ENCODE assay signal across 9 cellular contexts in genomic region chr3:57594576-57594975, GRCh38. TPM values are rescaled to one million over a fixed set of nuclear protein-coding genes. Genes with fewer than 3 reads are reported as not detected.
DNase-seq lines count a peak whose midpoint lies in the region; ATAC-seq and TF ChIP-seq lines count a peak whose summit lies in the region.
"Had no signal": no experiment of that assay in that cellular context is flagged by ENCODE, and none has a peak within 500 bp of the region (broad histone marks: within the 10 kb centered on the region; RNA-seq: fewer than 3 reads in every experiment).

No MANE protein-coding gene starts in this region.

- H3K4me3 Mint-ChIP-seq in memory B cell, result peak overlapping the region; percentile 50

- TF ChIP-seq CTCF in heart left ventricle (IDR thresholded peaks at IDR 0.05), result no peak
- no peak for TF ChIP-seq CTCF in right atrium auricular region (IDR thresholded peaks at IDR 0.05)
- TF ChIP-seq CTCF in astrocyte of the cerebellum (IDR thresholded peaks at IDR 0.05; ENCODE audit: low read depth, low read length, missing control alignments), result no peak
- no peak for TF ChIP-seq CTCF in uterus (IDR thresholded peaks at IDR 0.05)
- no peak for TF ChIP-seq CTCF in BE2C (IDR thresholded peaks at IDR 0.05; ENCODE audit: low read depth, low read length)

- H3K4me3 ChIP-seq in heart left ventricle (peak overlapping the region in 8 of 12 donors; percentile 75 to 96 (median 89)), right atrium auricular region (peak overlapping the region in 1 of 2 donors; percentile 3), astrocyte of the cerebellum (ENCODE audit: low read depth, low read length) (peak overlapping the region; percentile 89), uterus (peak overlapping the region; percentile 89 to 91), BE2C (ENCODE audit: low read depth, low read length) (no peak overlapping the region)

- H3K4me1 Mint-ChIP-seq in memory B cell, result peaks cover 24% of the 10 kb centered on the region

- ATAC-seq in heart left ventricle, result no peak
- ATAC-seq in memory B cell (ENCODE audit: low read depth), result no peak

- peaks cover 7 to 60% (median 53%) of the 10 kb centered on the region in 12 donors for H3K4me1 ChIP-seq in heart left ventricle
- peaks cover 0 to 57% of the 10 kb centered on the region in 2 donors for H3K4me1 ChIP-seq in right atrium auricular region
- H3K4me1 ChIP-seq in uterus, result peaks cover 0 to 13% of the 10 kb centered on the region in 2 donors
- H3K4me1 ChIP-seq in BE2C, result no peaks in the 10 kb centered on the region

- H3K9me3 Mint-ChIP-seq in memory B cell, result no peaks in the 10 kb centered on the region

- WGBS in heart left ventricle, 4 donors, result 21 to 28% (median 23%) methylated on average over 5 of the region's 5 CpGs

- H3K27me3 ChIP-seq in heart left ventricle, result no peaks in the 10 kb centered on the region
- H3K27me3 ChIP-seq in right atrium auricular region, result no peaks in the 10 kb centered on the region
- H3K27me3 ChIP-seq in uterus, result no peaks in the 10 kb centered on the region
- no peaks in the 10 kb centered on the region for H3K27me3 ChIP-seq in BE2C

- H3K36me3 ChIP-seq in heart left ventricle, result peaks cover 0 to 18% (median 0%) of the 10 kb centered on the region in 9 donors
- H3K36me3 ChIP-seq in right atrium auricular region, result no peaks in the 10 kb centered on the region
- no peaks in the 10 kb centered on the region for H3K36me3 ChIP-seq in uterus
- H3K36me3 ChIP-seq in BE2C, result no peaks in the 10 kb centered on the region

- no peak for DNase-seq in heart left ventricle
- no peak for DNase-seq in right atrium auricular region (ENCODE audit: low spot score)
- DNase-seq in astrocyte of the cerebellum (ENCODE audit: low read depth), result no peak
- no peak for DNase-seq in memory B cell (ENCODE audit: low spot score in 2 of 2)
- DNase-seq in uterus, result no peak
- no peak for DNase-seq in BE2C
- no peak for DNase-seq in SHP77 (lab: John Stamatoyannopoulos, UW)
- no peak for DNase-seq in HK-2 (ENCODE audit: unreplicated experiment)
- DNase-seq: DMS79 treated with DMSO at 0.1 percent for 48 hours had no signal

- intact Hi-C loops in heart left ventricle (cut with DNase I), result no loop called here
- intact Hi-C loops in uterus (cut with DNase I; ENCODE audit: low total_unique reads), result no loop called here

- in situ Hi-C loops in astrocyte of the cerebellum (cut with HindIII; ENCODE audit: low sequenced_read_pairs), result no loop called here

- no peaks in the 10 kb centered on the region for H3K27me3 Mint-ChIP-seq in memory B cell

- H3K36me3 Mint-ChIP-seq in memory B cell, result peaks cover 2% of the 10 kb centered on the region

- TF ChIP-seq POLR2A in heart left ventricle (IDR thresholded peaks at IDR 0.05) (no peak), uterus (IDR thresholded peaks at IDR 0.05) (no peak)

- H3K27ac ChIP-seq in heart left ventricle (peak overlapping the region in 3 of 12 donors; percentile 95 to 99 (median 98)), right atrium auricular region (no peak overlapping the region), uterus (peak overlapping the region in 1 of 2 donors; percentile 98)

- H3K27ac Mint-ChIP-seq in memory B cell, result peak overlapping the region; percentile 64

- H3K9me3 ChIP-seq in heart left ventricle (no peaks in the 10 kb centered on the region), right atrium auricular region (no peaks in the 10 kb centered on the region), uterus (no peaks in the 10 kb centered on the region), BE2C (no peaks in the 10 kb centered on the region)

RNA-seq across cellular contexts. Expression of gene ARF4, which starts 2.6 kb away (rescaled TPM):
- 10 to 100 TPM; 56.6 to 99.8 (median 74.6) TPM for total RNA-seq in heart left ventricle
- polyA plus RNA-seq in heart left ventricle, result 100 to 1,000 TPM in 1 of 2 donors, 10 to 100 TPM in 1; 37.9 to 159 TPM
- 10 to 100 TPM; 92.5 to 95.7 TPM for total RNA-seq in right atrium auricular region
- 100 to 1,000 TPM in 2 of 4 donors, 10 to 100 TPM in 2; 52.5 to 166 (median 108) TPM for total RNA-seq in uterus
- 133 TPM for polyA plus RNA-seq in BE2C (2012; ENCODE audit: insufficient read depth, insufficient read length, low read depth)

RNA-seq across cellular contexts. Expression of gene PDE12, which starts 38.5 kb away (rescaled TPM):
- total RNA-seq in heart left ventricle (10 to 100 TPM in 8 of 9 donors, 1 to 10 TPM in 1; 8.3 to 14.6 (median 12.8) TPM), right atrium auricular region (10 to 100 TPM in 1 of 2 donors, 1 to 10 TPM in 1; 9.9 to 12.1 TPM), uterus (10 to 100 TPM in 2 of 4 donors, 1 to 10 TPM in 2; 2.6 to 19.7 (median 13.5) TPM)
- 10 to 100 TPM in 1 of 2 donors, 1 to 10 TPM in 1; 2.7 to 10.3 TPM for polyA plus RNA-seq in heart left ventricle
- polyA plus RNA-seq in BE2C (2012; ENCODE audit: insufficient read depth, insufficient read length, low read depth), result 12.4 TPM

RNA-seq across cellular contexts. Expression of gene DNAH12, which starts 50.4 kb away (rescaled TPM):
- total RNA-seq in heart left ventricle (under 1 TPM in 3 of 9 donors, not detected in 6; 0.20 to 0.42 (median 0.32) TPM), right atrium auricular region (under 1 TPM in 1 of 2 donors, not detected in 1; 0.08 TPM), uterus (1 to 10 TPM in 1 of 4 donors, under 1 TPM in 2, not detected in 1; 0.30 to 4.4 (median 0.77) TPM)
- under 1 TPM in 1 of 2 donors, not detected in 1; 0.04 TPM for polyA plus RNA-seq in heart left ventricle
- not detected for polyA plus RNA-seq in BE2C (2012; ENCODE audit: insufficient read depth, insufficient read length, low read depth)
